In genomic region chr2:84214455-84214854, GRCh38 we compare ENCODE assay signal across 29 cellular contexts.
"Had no signal": no experiment of that assay in that cellular context is flagged by ENCODE, and none has a peak within 500 bp of the region (broad histone marks: within the 10 kb centered on the region; RNA-seq: fewer than 3 reads in every experiment).

No MANE protein-coding gene starts in this region.

- DNase-seq: immature natural killer cell; kidney; left colon; left lung; lower lobe of right lung; mammary epithelial cell; mesenchymal stem cell; naive thymus-derived CD8-positive, alpha-beta T cell; nucleus accumbens; pancreas; posterior cingulate gyrus; retina; right cardiac atrium; stimulated activated CD4-positive, alpha-beta T cell treated with anti-CD3 and anti-CD28 coated beads, Interleukin-2, amount 100 ng/mL, for 48 hours; stimulated activated CD4-positive, alpha-beta T cell treated with anti-CD3 and anti-CD28 coated beads, Interleukin-4, amount 100 ng/mL, for 4 hours; stimulated activated CD8-positive, alpha-beta memory T cell treated with anti-CD3 and anti-CD28 coated beads, Interleukin-4, amount 100 ng/mL, for 48 hours; stimulated activated naive CD4-positive, alpha-beta T cell treated with Interleukin-2 at 50 U/mL for 16 hours; stimulated activated naive CD8-positive, alpha-beta T cell treated with anti-CD3 and anti-CD28 coated beads, Interleukin-15, amount 100 ng/mL, for 72 hours; substantia nigra; uterus had no signal

- H3K36me3 ChIP-seq: left lung, lower lobe of right lung, pancreas, prostate gland, tibial nerve, uterus had no signal

- H3K27me3 ChIP-seq: left lung, pancreas, tibial nerve, uterus had no signal

- H3K4me3 Mint-ChIP-seq: immature natural killer cell; naive thymus-derived CD8-positive, alpha-beta T cell; nephron; neural crest cell; stimulated activated memory B cell treated with anti-CD40 and anti-IgM and Interleukin-4, amounts not matched to agents 10 μg/mL and 1 μg/mL and 100 μg/mL, for 72 hours; stimulated activated naive CD8-positive, alpha-beta T cell treated with anti-CD3 and anti-CD28 coated beads, Interleukin-15, amount 100 ng/mL, for 72 hours; type B pancreatic cell had no signal

- FAIRE-seq: islet of Langerhans, kidney, pancreas had no signal

- H3K27me3 Mint-ChIP-seq: stimulated activated memory B cell treated with anti-CD40 and anti-IgM and Interleukin-4, amounts not matched to agents 10 μg/mL and 1 μg/mL and 100 μg/mL, for 72 hours had no signal

- H3K27ac Mint-ChIP-seq: immature natural killer cell; naive thymus-derived CD8-positive, alpha-beta T cell; nephron; stimulated activated memory B cell treated with anti-CD40 and anti-IgM and Interleukin-4, amounts not matched to agents 10 μg/mL and 1 μg/mL and 100 μg/mL, for 72 hours; stimulated activated naive CD8-positive, alpha-beta T cell treated with anti-CD3 and anti-CD28 coated beads, Interleukin-15, amount 100 ng/mL, for 72 hours; type B pancreatic cell had no signal

- H3K36me3 Mint-ChIP-seq: immature natural killer cell; naive thymus-derived CD8-positive, alpha-beta T cell; stimulated activated memory B cell treated with anti-CD40 and anti-IgM and Interleukin-4, amounts not matched to agents 10 μg/mL and 1 μg/mL and 100 μg/mL, for 72 hours; type B pancreatic cell had no signal

- H3K27ac ChIP-seq: left lung, lower lobe of right lung, pancreas, prostate gland, skin epidermis, tibial nerve, uterus had no signal

- H3K4me1 ChIP-seq: left lung, lower lobe of right lung, pancreas, prostate gland, tibial nerve, uterus had no signal

- H3K9me3 Mint-ChIP-seq: immature natural killer cell; naive thymus-derived CD8-positive, alpha-beta T cell; nephron; neural crest cell; stimulated activated memory B cell treated with anti-CD40 and anti-IgM and Interleukin-4, amounts not matched to agents 10 μg/mL and 1 μg/mL and 100 μg/mL, for 72 hours; stimulated activated naive CD8-positive, alpha-beta T cell treated with anti-CD3 and anti-CD28 coated beads, Interleukin-15, amount 100 ng/mL, for 72 hours; type B pancreatic cell had no signal

- ATAC-seq: left colon; left lung; lower lobe of right lung; naive thymus-derived CD8-positive, alpha-beta T cell; pancreas; right cardiac atrium; sciatic nerve; stimulated activated memory B cell treated with anti-CD40 and anti-IgM and Interleukin-4, amounts not matched to agents 10 μg/mL and 1 μg/mL and 100 μg/mL, for 72 hours; stimulated activated naive CD8-positive, alpha-beta T cell treated with anti-CD3 and anti-CD28 coated beads, Interleukin-15, amount 100 ng/mL, for 72 hours had no signal

- H3K4me1 Mint-ChIP-seq: immature natural killer cell; neural crest cell; stimulated activated memory B cell treated with anti-CD40 and anti-IgM and Interleukin-4, amounts not matched to agents 10 μg/mL and 1 μg/mL and 100 μg/mL, for 72 hours; stimulated activated naive CD8-positive, alpha-beta T cell treated with anti-CD3 and anti-CD28 coated beads, Interleukin-15, amount 100 ng/mL, for 72 hours had no signal

- H3K9me3 ChIP-seq: left lung, lower lobe of right lung, pancreas, prostate gland, tibial nerve, uterus had no signal

- H3K4me3 ChIP-seq: left lung, lower lobe of right lung, pancreas, prostate gland, skin epidermis, tibial nerve, uterus had no signal
